Comparison of ENCODE assay signal across 29 cellular contexts in the genomic region with DNA sequence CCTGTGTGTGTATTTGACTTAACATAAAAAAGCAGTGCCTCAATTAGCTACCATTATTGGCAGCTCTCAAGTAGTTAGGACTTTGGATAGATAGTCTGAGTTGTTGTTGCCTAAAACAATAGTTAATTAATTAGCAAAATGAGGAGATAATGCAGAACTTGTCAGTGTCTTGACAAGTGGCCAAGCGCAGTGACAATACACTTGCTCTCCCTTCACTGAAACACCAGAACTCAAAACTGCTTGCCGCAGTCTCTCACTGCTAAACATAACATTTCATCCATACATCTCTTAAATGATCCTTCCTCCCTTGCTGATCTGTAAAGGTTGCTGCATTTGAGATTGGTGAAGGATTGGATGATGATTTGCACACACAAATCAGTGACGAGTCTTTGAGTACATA.
A peak's percentile ranks its signal among the peaks of the same experiment; 100 is the strongest.
DNase-seq lines count a peak whose midpoint lies in the region; ATAC-seq and TF ChIP-seq lines count a peak whose summit lies in the region.
"Had no signal": no experiment of that assay in that cellular context is flagged by ENCODE, and none has a peak within 500 bp of the region (broad histone marks: within the 10 kb centered on the region; RNA-seq: fewer than 3 reads in every experiment).

No MANE protein-coding gene starts in this region.

- no peak for ATAC-seq in WTC11

- intact Hi-C loops in transverse colon (cut with DNase I; ENCODE audit: low total_unique reads), result no loop called here

- peaks cover 30% of the 10 kb centered on the region for H3K4me1 Mint-ChIP-seq in WTC11

- H3K27me3 Mint-ChIP-seq in WTC11 (ENCODE audit: low read depth), result no peaks in the 10 kb centered on the region
- H3K27me3 Mint-ChIP-seq: CD8-positive, alpha-beta memory T cell had no signal

- in situ Hi-C loops in transverse colon (cut with MboI; ENCODE audit: low pct_ligation_motif_present in 1 of 4, low pct_unique_long_range_greater_than_20kb in 1 of 4, low sequenced_read_pairs in 3 of 4), result no loop called here

- TF ChIP-seq CTCF in VCaP (conservative IDR thresholded peaks at IDR 0.05), result no peak
- no peak for TF ChIP-seq CTCF in transverse colon (IDR thresholded peaks at IDR 0.05)
- no peak for TF ChIP-seq CTCF in WTC11 (IDR thresholded peaks at IDR 0.05)

- H3K36me3 Mint-ChIP-seq in WTC11, result peaks cover 29% of the 10 kb centered on the region

- POLR2A ChIA-PET in WTC11 (lab: Charles Lee), result no interaction called here

- H3K4me1 ChIP-seq in transverse colon, result peaks cover 23 to 42% (median 34%) of the 10 kb centered on the region in 4 donors
- H3K4me1 ChIP-seq: BE2C had no signal

- no peaks in the 10 kb centered on the region for H3K27me3 ChIP-seq in transverse colon
- H3K27me3 ChIP-seq: BE2C, Peyer's patch had no signal

- H3K9me3 ChIP-seq in transverse colon, result no peaks in the 10 kb centered on the region
- H3K9me3 ChIP-seq: BE2C, HAP-1, Peyer's patch, SK-N-SH had no signal

- WGBS in transverse colon (ENCODE audit: low coverage in 1 of 2), 2 donors, result 94 to 97% methylated on average over 2 to 3 of the region's 3 CpGs

- no peak for TF ChIP-seq EP300 in transverse colon (IDR thresholded peaks at IDR 0.05; ENCODE audit: low read depth)

- H3K36me3 ChIP-seq in transverse colon, result peaks cover 0 to 21% (median 4%) of the 10 kb centered on the region in 4 donors

- CTCF ChIA-PET in WTC11 (lab: Charles Lee), result interaction anchor here (2.4 kb wide), 1 partner anchor 91 kb away, joined by 9 read pairs; no protein-coding TSS in a partner anchor

- H3K27ac Mint-ChIP-seq in WTC11, result no peak overlapping the region
- H3K27ac Mint-ChIP-seq: CD14-positive monocyte had no signal

- H3K27ac ChIP-seq in VCaP (peak overlapping the region; percentile 96), transverse colon (no peak overlapping the region)
- H3K27ac ChIP-seq: KMS-11, Peyer's patch had no signal

- TF ChIP-seq POLR2A in transverse colon (IDR thresholded peaks at IDR 0.05), result no peak

- no peaks in the 10 kb centered on the region for H3K9me3 Mint-ChIP-seq in WTC11
- H3K9me3 Mint-ChIP-seq: CD14-positive monocyte; CD8-positive, alpha-beta memory T cell had no signal

- H3K4me3 Mint-ChIP-seq in WTC11, result no peak overlapping the region
- H3K4me3 Mint-ChIP-seq: CD14-positive monocyte; CD8-positive, alpha-beta memory T cell had no signal

- no peak overlapping the region for H3K4me3 ChIP-seq in transverse colon
- H3K4me3 ChIP-seq: HAP-1, Peyer's patch had no signal

- DNase-seq in globus pallidus (ENCODE audit: low spot score), result peak; percentile 65
- peak; percentile 76 for DNase-seq in pons (ENCODE audit: low spot score)
- no peak for DNase-seq in transverse colon
- no peak for DNase-seq in GDM1 (lab: John Stamatoyannopoulos, UW)
- DNase-seq in WTC11 (ENCODE audit: low spot score), result no peak
- DNase-seq in NAMALWA (ENCODE audit: low spot score), result no peak
- DNase-seq: BE2C; CD8-positive, alpha-beta memory T cell; DMS 273 treated with DMSO at 0.1 percent for 48 hours; DMS79; EL; GF-D8; GOT3; IMR-90; MM.1S; NCI-H1048; NCI-H1417; NCI-H1694; NCI-H2081; NCI-H226; NCI-H510A; NCI-H69; Peyer's patch; SHP77 treated with DMSO at 0.1 percent for 48 hours; SK-N-SH had no signal

TF ChIP-seq in WTC11, 78 proteins besides CTCF, POLR2A, EP300 and RAD21:
- TF ChIP-seq JAZF1 (CRISPR knock-in tag; IDR thresholded peaks at IDR 0.05) (no peak), JUN (CRISPR knock-in tag; IDR thresholded peaks at IDR 0.05) (no peak), ESRRA (CRISPR knock-in tag; IDR thresholded peaks at IDR 0.05; ENCODE audit: borderline replicate concordance) (no peak), CREB1 (CRISPR knock-in tag; IDR thresholded peaks at IDR 0.05) (no peak), ZNF219 (CRISPR knock-in tag; IDR thresholded peaks at IDR 0.05; ENCODE audit: borderline replicate concordance) (no peak), CBFB (CRISPR knock-in tag; IDR thresholded peaks at IDR 0.05; ENCODE audit: low read depth) (no peak)
- TF ChIP-seq, protein P1, sequence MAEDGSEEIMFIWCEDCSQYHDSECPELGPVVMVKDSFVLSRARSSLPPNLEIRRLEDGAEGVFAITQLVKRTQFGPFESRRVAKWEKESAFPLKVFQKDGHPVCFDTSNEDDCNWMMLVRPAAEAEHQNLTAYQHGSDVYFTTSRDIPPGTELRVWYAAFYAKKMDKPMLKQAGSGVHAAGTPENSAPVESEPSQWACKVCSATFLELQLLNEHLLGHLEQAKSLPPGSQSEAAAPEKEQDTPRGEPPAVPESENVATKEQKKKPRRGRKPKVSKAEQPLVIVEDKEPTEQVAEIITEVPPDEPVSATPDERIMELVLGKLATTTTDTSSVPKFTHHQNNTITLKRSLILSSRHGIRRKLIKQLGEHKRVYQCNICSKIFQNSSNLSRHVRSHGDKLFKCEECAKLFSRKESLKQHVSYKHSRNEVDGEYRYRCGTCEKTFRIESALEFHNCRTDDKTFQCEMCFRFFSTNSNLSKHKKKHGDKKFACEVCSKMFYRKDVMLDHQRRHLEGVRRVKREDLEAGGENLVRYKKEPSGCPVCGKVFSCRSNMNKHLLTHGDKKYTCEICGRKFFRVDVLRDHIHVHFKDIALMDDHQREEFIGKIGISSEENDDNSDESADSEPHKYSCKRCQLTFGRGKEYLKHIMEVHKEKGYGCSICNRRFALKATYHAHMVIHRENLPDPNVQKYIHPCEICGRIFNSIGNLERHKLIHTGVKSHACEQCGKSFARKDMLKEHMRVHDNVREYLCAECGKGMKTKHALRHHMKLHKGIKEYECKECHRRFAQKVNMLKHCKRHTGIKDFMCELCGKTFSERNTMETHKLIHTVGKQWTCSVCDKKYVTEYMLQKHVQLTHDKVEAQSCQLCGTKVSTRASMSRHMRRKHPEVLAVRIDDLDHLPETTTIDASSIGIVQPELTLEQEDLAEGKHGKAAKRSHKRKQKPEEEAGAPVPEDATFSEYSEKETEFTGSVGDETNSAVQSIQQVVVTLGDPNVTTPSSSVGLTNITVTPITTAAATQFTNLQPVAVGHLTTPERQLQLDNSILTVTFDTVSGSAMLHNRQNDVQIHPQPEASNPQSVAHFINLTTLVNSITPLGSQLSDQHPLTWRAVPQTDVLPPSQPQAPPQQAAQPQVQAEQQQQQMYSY (CRISPR knock-in tag; IDR thresholded peaks at IDR 0.05), result no peak
- TF ChIP-seq, protein P2, sequence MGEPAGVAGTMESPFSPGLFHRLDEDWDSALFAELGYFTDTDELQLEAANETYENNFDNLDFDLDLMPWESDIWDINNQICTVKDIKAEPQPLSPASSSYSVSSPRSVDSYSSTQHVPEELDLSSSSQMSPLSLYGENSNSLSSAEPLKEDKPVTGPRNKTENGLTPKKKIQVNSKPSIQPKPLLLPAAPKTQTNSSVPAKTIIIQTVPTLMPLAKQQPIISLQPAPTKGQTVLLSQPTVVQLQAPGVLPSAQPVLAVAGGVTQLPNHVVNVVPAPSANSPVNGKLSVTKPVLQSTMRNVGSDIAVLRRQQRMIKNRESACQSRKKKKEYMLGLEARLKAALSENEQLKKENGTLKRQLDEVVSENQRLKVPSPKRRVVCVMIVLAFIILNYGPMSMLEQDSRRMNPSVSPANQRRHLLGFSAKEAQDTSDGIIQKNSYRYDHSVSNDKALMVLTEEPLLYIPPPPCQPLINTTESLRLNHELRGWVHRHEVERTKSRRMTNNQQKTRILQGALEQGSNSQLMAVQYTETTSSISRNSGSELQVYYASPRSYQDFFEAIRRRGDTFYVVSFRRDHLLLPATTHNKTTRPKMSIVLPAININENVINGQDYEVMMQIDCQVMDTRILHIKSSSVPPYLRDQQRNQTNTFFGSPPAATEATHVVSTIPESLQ (CRISPR knock-in tag; IDR thresholded peaks at IDR 0.05), result no peak

Comparison
In these comparisons a context has a peak if more than half of its experiments do, and no peak if none do; other contexts are left out.
1. DNase-seq: peak in globus pallidus (single experiment) and pons (single experiment); none in transverse colon (single experiment), GDM1 (single experiment), WTC11 (single experiment) and NAMALWA (single experiment).